Comparison of ENCODE assay signal across 2 cellular contexts in the genomic region with DNA sequence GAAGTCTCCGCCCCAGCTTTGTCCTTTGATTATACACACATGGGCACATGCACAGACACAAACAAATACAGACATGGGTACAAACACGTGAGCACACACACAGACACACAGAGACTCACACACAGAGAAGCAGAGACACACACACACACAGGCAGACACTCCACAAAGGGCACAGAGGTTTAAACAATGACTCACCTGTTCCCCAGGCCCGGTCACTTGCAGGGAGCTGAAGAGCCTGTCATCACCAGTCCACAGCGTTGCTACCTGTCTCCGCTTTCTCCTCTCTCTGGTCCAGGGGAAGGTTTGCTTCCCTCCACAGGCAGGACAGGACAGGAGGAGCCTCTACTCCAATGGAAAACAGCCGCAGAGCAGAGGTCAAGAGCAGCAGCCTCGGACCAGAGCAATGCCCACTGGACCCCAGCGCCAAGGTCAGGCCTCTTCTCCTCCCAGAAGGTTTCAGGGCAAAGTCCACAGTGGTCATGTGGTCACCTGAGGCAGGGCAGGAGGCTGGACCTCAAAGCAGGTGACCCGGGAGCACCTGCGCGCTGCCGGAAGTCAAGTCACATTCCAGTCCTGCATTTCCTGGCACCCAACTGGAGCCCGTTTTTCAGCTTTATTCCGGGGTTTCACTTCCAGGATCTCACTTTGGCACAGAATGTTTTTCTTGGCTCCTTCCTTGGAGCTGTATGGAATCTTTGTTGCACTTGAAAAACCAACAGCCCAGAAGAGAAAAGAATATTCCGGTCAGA.
TF ChIP-seq lines count a peak whose summit lies in the region.

A gene with protein sequence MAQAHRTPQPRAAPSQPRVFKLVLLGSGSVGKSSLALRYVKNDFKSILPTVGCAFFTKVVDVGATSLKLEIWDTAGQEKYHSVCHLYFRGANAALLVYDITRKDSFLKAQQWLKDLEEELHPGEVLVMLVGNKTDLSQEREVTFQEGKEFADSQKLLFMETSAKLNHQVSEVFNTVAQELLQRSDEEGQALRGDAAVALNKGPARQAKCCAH (minus strand): TSS at position 463 of the 749 bp plus-strand sequence. CDS start 4,580 bp downstream, outside the sequence.

TF ChIP-seq in SK-N-SH treated with all-trans-retinoic acid at 6 μM for 48 hours, 23 proteins besides CTCF, POLR2A, EP300 and RAD21 (continued from another document):
- TF ChIP-seq, protein P1, sequence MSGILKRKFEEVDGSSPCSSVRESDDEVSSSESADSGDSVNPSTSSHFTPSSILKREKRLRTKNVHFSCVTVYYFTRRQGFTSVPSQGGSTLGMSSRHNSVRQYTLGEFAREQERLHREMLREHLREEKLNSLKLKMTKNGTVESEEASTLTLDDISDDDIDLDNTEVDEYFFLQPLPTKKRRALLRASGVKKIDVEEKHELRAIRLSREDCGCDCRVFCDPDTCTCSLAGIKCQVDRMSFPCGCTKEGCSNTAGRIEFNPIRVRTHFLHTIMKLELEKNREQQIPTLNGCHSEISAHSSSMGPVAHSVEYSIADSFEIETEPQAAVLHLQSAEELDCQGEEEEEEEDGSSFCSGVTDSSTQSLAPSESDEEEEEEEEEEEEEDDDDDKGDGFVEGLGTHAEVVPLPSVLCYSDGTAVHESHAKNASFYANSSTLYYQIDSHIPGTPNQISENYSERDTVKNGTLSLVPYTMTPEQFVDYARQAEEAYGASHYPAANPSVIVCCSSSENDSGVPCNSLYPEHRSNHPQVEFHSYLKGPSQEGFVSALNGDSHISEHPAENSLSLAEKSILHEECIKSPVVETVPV (CRISPR knock-in tag; IDR thresholded peaks at IDR 0.05): no peak
- TF ChIP-seq GLIS3 (CRISPR knock-in tag; IDR thresholded peaks at IDR 0.05): no peak
- TF ChIP-seq RARB (CRISPR knock-in tag; IDR thresholded peaks at IDR 0.05): no peak
- TF ChIP-seq OSR1 (CRISPR knock-in tag; IDR thresholded peaks at IDR 0.05): no peak
- TF ChIP-seq ISL1 (CRISPR knock-in tag; IDR thresholded peaks at IDR 0.05): no peak
- TF ChIP-seq, protein P2, sequence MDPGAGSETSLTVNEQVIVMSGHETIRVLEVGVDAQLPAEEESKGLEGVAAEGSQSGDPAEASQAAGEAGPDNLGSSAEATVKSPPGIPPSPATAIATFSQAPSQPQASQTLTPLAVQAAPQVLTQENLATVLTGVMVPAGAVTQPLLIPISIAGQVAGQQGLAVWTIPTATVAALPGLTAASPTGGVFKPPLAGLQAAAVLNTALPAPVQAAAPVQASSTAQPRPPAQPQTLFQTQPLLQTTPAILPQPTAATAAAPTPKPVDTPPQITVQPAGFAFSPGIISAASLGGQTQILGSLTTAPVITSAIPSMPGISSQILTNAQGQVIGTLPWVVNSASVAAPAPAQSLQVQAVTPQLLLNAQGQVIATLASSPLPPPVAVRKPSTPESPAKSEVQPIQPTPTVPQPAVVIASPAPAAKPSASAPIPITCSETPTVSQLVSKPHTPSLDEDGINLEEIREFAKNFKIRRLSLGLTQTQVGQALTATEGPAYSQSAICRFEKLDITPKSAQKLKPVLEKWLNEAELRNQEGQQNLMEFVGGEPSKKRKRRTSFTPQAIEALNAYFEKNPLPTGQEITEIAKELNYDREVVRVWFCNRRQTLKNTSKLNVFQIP (CRISPR knock-in tag; IDR thresholded peaks at IDR 0.05; ENCODE audit: borderline replicate concordance, low read depth): no peak
- TF ChIP-seq, protein P3, sequence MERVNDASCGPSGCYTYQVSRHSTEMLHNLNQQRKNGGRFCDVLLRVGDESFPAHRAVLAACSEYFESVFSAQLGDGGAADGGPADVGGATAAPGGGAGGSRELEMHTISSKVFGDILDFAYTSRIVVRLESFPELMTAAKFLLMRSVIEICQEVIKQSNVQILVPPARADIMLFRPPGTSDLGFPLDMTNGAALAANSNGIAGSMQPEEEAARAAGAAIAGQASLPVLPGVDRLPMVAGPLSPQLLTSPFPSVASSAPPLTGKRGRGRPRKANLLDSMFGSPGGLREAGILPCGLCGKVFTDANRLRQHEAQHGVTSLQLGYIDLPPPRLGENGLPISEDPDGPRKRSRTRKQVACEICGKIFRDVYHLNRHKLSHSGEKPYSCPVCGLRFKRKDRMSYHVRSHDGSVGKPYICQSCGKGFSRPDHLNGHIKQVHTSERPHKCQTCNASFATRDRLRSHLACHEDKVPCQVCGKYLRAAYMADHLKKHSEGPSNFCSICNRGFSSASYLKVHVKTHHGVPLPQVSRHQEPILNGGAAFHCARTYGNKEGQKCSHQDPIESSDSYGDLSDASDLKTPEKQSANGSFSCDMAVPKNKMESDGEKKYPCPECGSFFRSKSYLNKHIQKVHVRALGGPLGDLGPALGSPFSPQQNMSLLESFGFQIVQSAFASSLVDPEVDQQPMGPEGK (CRISPR knock-in tag; IDR thresholded peaks at IDR 0.05; ENCODE audit: borderline replicate concordance): no peak
- no peak for TF ChIP-seq ARNTL (CRISPR knock-in tag; IDR thresholded peaks at IDR 0.05; ENCODE audit: borderline replicate concordance, low read depth)
- TF ChIP-seq ZFP30 (CRISPR knock-in tag; IDR thresholded peaks at IDR 0.05): no peak
TF ChIP-seq in SK-N-SH treated with all-trans-retinoic acid at 6 μM for 48 hours: peak in this region for 0.

TF ChIP-seq in SK-N-SH, 30 proteins besides CTCF, POLR2A, EP300 and RAD21 (continued from another document):
- TF ChIP-seq, protein P4, sequence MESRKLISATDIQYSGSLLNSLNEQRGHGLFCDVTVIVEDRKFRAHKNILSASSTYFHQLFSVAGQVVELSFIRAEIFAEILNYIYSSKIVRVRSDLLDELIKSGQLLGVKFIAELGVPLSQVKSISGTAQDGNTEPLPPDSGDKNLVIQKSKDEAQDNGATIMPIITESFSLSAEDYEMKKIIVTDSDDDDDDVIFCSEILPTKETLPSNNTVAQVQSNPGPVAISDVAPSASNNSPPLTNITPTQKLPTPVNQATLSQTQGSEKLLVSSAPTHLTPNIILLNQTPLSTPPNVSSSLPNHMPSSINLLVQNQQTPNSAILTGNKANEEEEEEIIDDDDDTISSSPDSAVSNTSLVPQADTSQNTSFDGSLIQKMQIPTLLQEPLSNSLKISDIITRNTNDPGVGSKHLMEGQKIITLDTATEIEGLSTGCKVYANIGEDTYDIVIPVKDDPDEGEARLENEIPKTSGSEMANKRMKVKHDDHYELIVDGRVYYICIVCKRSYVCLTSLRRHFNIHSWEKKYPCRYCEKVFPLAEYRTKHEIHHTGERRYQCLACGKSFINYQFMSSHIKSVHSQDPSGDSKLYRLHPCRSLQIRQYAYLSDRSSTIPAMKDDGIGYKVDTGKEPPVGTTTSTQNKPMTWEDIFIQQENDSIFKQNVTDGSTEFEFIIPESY (IDR thresholded peaks at IDR 0.05; ENCODE audit: borderline replicate concordance, low read depth): no peak
- no peak for TF ChIP-seq TCF12 (IDR thresholded peaks at IDR 0.05)
